ENCODE assay signal across 2 cellular contexts in the genomic region with DNA sequence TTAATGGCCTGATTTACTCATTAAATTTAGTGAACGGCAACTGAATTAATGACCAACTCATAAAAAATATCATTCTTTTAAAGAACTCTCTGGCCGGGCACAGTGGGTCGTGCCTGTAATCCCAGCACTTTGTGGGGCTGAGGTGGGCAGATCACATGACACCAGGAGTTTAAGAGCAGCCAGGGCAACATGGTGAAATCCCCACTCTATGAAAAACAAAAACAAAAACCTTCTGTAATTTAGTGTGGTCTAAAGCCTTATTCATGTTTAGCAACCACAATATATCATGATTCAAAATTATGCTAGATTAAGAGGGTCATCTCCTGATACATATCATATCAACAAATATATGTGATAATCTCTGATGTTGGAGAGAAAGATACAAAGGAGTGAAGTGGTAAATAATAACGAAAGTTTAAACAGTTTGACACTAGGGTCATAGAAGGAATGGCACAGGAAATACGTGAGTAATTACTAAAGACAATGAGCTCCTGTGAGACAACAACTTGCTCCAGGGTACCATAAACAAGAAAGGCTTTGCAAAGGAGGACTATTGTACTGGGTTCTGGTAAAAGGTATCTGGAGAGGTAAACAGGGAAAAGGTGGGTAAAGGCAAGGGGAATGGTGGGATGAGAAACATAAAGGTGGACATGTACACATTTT.
TF ChIP-seq lines count a peak whose summit lies in the region.

No MANE protein-coding gene starts in this region.

TF ChIP-seq in HEK293, 187 proteins besides CTCF, POLR2A, EP300 and RAD21 (continued from another document):
- TF ChIP-seq, protein P1, sequence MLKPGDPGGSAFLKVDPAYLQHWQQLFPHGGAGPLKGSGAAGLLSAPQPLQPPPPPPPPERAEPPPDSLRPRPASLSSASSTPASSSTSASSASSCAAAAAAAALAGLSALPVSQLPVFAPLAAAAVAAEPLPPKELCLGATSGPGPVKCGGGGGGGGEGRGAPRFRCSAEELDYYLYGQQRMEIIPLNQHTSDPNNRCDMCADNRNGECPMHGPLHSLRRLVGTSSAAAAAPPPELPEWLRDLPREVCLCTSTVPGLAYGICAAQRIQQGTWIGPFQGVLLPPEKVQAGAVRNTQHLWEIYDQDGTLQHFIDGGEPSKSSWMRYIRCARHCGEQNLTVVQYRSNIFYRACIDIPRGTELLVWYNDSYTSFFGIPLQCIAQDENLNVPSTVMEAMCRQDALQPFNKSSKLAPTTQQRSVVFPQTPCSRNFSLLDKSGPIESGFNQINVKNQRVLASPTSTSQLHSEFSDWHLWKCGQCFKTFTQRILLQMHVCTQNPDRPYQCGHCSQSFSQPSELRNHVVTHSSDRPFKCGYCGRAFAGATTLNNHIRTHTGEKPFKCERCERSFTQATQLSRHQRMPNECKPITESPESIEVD (tag by site-specific recombination; IDR thresholded peaks at IDR 0.05) = 0 out of 2 replicates have a peak, but pooled peaks have one; percentile 9
TF ChIP-seq in HEK293: peak in this region for 1.

TF ChIP-seq in K562, 482 proteins besides CTCF, POLR2A, EP300 and RAD21 (continued from another document):
- TF ChIP-seq, protein P2, sequence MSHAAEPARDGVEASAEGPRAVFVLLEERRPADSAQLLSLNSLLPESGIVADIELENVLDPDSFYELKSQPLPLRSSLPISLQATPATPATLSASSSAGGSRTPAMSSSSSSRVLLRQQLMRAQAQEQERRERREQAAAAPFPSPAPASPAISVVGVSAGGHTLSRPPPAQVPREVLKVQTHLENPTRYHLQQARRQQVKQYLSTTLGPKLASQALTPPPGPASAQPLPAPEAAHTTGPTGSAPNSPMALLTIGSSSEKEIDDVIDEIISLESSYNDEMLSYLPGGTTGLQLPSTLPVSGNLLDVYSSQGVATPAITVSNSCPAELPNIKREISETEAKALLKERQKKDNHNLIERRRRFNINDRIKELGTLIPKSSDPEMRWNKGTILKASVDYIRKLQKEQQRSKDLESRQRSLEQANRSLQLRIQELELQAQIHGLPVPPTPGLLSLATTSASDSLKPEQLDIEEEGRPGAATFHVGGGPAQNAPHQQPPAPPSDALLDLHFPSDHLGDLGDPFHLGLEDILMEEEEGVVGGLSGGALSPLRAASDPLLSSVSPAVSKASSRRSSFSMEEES (CRISPR knock-in tag; IDR thresholded peaks at IDR 0.05) = peak; percentile 30
- TF ChIP-seq U2AF2 (optimal IDR thresholded peaks at IDR 0.05; ENCODE audit: low read depth, low read length) (no peak), SREBF2 (CRISPR knock-in tag; IDR thresholded peaks at IDR 0.05) (no peak), SIN3A (IDR thresholded peaks at IDR 0.05; ENCODE audit: borderline replicate concordance in 2 of 2, control insufficient read depth in 1 of 2, low read depth in 2 of 2, low read length in 2 of 2) (no peak)
